ENCODE assay signal across 8 cellular contexts in genomic region chr3:123757281-123757940, GRCh38.
DNase-seq lines count a peak whose midpoint lies in the region; ATAC-seq, FAIRE-seq and TF ChIP-seq lines count a peak whose summit lies in the region.

No MANE protein-coding gene starts in this region.

- peak overlapping the region; percentile 52 for H3K4me2 ChIP-seq in DOHH2 (ENCODE audit: low read length)

- 78 to 85% methylated on average over 5 of the region's 5 CpGs for WGBS in pancreas, 2 donors
- WGBS in endodermal cell (ENCODE audit: insufficient coverage in 1 of 2, insufficient read length in 1 of 2), 2 experiments: 87 to 92% methylated on average over 3 to 5 of the region's 5 CpGs

- no peaks in the 10 kb centered on the region for H3K9me3 Mint-ChIP-seq in endodermal cell

- intact Hi-C loops in pancreas (cut with DNase I): no loop called here

- no peaks in the 10 kb centered on the region for H3K27me3 ChIP-seq in DOHH2 (ENCODE audit: control insufficient read depth, low read length)
- no peaks in the 10 kb centered on the region for H3K27me3 ChIP-seq in pancreas
- H3K27me3 ChIP-seq in endodermal cell (ENCODE audit: control insufficient read depth, insufficient read depth, low read length, poor library complexity, severe bottlenecking): no peaks in the 10 kb centered on the region

- H3K4me1 ChIP-seq in DOHH2 (ENCODE audit: control insufficient read depth, low read length): peaks cover 14% of the 10 kb centered on the region
- H3K4me1 ChIP-seq in pancreas: peaks cover 12 to 22% (median 16%) of the 10 kb centered on the region in 3 donors
- H3K4me1 ChIP-seq in endodermal cell (ENCODE audit: control insufficient read depth, insufficient read depth, low read length): peaks cover 8% of the 10 kb centered on the region

- H3K27ac ChIP-seq in DOHH2 (ENCODE audit: low read depth, low read length) (no peak overlapping the region), pancreas (peak overlapping the region in 3 of 4 donors; percentile 8 to 68 (median 34)), endodermal cell (ENCODE audit: low read depth, low read length) (no peak overlapping the region)

- no peaks in the 10 kb centered on the region for H3K36me3 Mint-ChIP-seq in endodermal cell (ENCODE audit: low read depth)

- H3K9me2 ChIP-seq in DOHH2 (replicated peaks; ENCODE audit: control insufficient read depth, low read length): no peaks in the 10 kb centered on the region

- no peak overlapping the region for H3K4me3 Mint-ChIP-seq in endodermal cell

- H3F3A ChIP-seq in DOHH2 (ENCODE audit: control insufficient read depth, insufficient read depth): no peaks in the 10 kb centered on the region

- peaks cover 31% of the 10 kb centered on the region for H3K4me1 Mint-ChIP-seq in endodermal cell

- peak in 2 of 4 donors; percentile 10 to 43 for ATAC-seq in pancreas
- no peak for ATAC-seq in GM19324 (IDR thresholded peaks at IDR 0.05; ENCODE audit: low FRiP score, unreplicated experiment)

- no peak for FAIRE-seq in pancreas (lab: Jason Lieb, UNC)

- TF ChIP-seq CTCF in DOHH2 (IDR thresholded peaks at IDR 0.05; ENCODE audit: low read depth, low read length, poor library complexity, severe bottlenecking) (no peak), epithelial cell of esophagus (IDR thresholded peaks at IDR 0.05; ENCODE audit: insufficient read depth, low read depth, low read length, missing control alignments) (no peak), pancreas (IDR thresholded peaks at IDR 0.05) (no peak), endodermal cell (conservative IDR thresholded peaks at IDR 0.05) (no peak)

- H3K4me3 ChIP-seq in DOHH2 (ENCODE audit: low read length): peak overlapping the region; percentile 51
- H3K4me3 ChIP-seq in epithelial cell of esophagus (ENCODE audit: low read length): no peak overlapping the region
- no peak overlapping the region for H3K4me3 ChIP-seq in pancreas
- no peak overlapping the region for H3K4me3 ChIP-seq in endodermal cell (ENCODE audit: low read length)

- H3K9me3 ChIP-seq in DOHH2 (ENCODE audit: control insufficient read depth, insufficient read depth, low read length) (no peaks in the 10 kb centered on the region), pancreas (no peaks in the 10 kb centered on the region), endodermal cell (ENCODE audit: control insufficient read depth, low read length) (no peaks in the 10 kb centered on the region)

- no peaks in the 10 kb centered on the region for H3K79me2 ChIP-seq in DOHH2 (ENCODE audit: control insufficient read depth, low read length)

- no peak overlapping the region for H3K9ac ChIP-seq in endodermal cell (ENCODE audit: extremely low read depth, low read length, poor library complexity, severe bottlenecking)

- DNase-seq in NOMO-1 treated with DMSO at 0.1 percent for 48 hours (lab: John Stamatoyannopoulos, UW; ENCODE audit: unreplicated experiment): peak; percentile 68
- DNase-seq in epithelial cell of esophagus (ENCODE audit: low read depth): peak; percentile 55
- no peak for DNase-seq in pancreas
- no peak for DNase-seq in AG08395 (ENCODE audit: low spot score)
- DNase-seq in activated T-cell treated with anti-CD3 and anti-CD28 coated beads, Interleukin-2, amount 50 U/mL, for 1 hour: no peak
- no peak for DNase-seq in endodermal cell

- H3K27ac Mint-ChIP-seq in endodermal cell: no peak overlapping the region

- H3K36me3 ChIP-seq in DOHH2 (ENCODE audit: control insufficient read depth, low read length) (no peaks in the 10 kb centered on the region), pancreas (no peaks in the 10 kb centered on the region), endodermal cell (ENCODE audit: control insufficient read depth, insufficient read depth, low read length) (no peaks in the 10 kb centered on the region)

- H3K27me3 Mint-ChIP-seq in endodermal cell (ENCODE audit: insufficient read depth): no peaks in the 10 kb centered on the region

- H4K20me1 ChIP-seq in DOHH2 (ENCODE audit: control insufficient read depth, insufficient read depth, low read depth, low read length): no peaks in the 10 kb centered on the region

Comparison
In these comparisons a context has a peak if more than half of its experiments do, and no peak if none do; other contexts are left out.
1. H3K27ac ChIP-seq: peak in pancreas (3 of 4); none in DOHH2 (single experiment) and endodermal cell (single experiment).
2. DNase-seq: peak in NOMO-1 treated with DMSO at 0.1 percent for 48 hours (single experiment) and epithelial cell of esophagus (single experiment); none in pancreas (0 of 6), AG08395 (single experiment), activated T-cell treated with anti-CD3 and anti-CD28 coated beads, Interleukin-2, amount 50 U/mL, for 1 hour (single experiment) and endodermal cell (single experiment).